Comparison of ENCODE assay signal across 8 cellular contexts in the genomic region with DNA sequence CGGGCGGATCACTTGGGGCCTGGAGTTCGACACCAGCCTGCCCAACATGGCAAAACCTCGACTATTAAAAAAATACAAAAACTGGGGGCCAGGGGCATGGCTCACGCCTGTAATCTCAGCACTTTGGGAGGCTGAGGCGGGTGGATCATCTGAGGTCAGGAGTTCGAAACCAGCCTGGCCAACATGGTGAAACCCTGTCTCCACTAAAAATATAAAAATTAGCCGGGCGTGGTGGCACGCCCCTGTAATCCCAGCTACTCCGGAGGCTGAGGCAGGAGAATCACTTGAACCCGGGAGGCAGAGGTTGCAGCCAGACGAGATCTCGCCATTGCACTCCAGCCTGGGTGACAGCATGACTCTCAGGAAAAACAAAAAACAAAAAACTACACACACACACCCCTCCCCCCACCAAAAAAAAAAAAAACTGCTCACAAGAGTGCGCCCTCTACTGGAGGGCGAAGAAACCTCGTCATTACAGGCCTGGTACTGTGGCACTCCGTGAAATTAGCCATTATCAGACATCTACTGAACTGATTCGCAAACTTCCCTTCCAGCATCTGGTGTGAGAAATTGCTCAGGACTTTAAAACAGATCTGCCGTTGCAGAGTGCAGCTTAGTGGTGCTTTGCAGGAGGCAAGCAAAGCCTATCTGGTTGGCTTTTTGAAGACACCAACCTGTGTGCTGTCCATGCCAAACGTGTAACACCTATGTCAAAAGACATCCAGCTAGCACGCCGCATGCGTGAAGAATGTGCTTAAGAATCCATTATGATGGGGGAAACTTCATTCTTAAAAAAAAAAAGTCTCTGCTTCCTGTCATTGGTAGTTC. TPM values are rescaled to one million over a fixed set of nuclear protein-coding genes. Genes with fewer than 3 reads are reported as not detected.
DNase-seq lines count a peak whose midpoint lies in the region; ATAC-seq lines count a peak whose summit lies in the region.

No MANE protein-coding gene starts in this region.

- CTCF ChIA-PET in activated naive CD4-positive, alpha-beta T cell treated with anti-CD3 and anti-CD28 coated beads for 36 hours (lab: Charles Lee): interaction anchor here (0.6 to 3.3 kb wide), 23 partner anchors 9 to 1391 kb away, joined by 3 to 31 read pairs (median 4); a partner anchor contains a TSS

- in situ Hi-C loops in G401 (cut with HindIII; ENCODE audit: low sequenced_read_pairs): no loop called here

- intact Hi-C loops in activated naive CD4-positive, alpha-beta T cell treated with anti-CD3 and anti-CD28 coated beads for 36 hours (cut with micrococcal nuclease): loop anchor here (1.0 kb wide), 3 partner anchors 9 to 175 kb away; a partner anchor contains a TSS
- intact Hi-C loops in posterior vena cava (cut with DNase I): no loop called here

- no peaks in the 10 kb centered on the region; the same call in 1 of the 2 replicates for H3K27me3 ChIP-seq in SJCRH30

- DNase-seq in G401 (ENCODE audit: low spot score): peak; percentile 66
- DNase-seq in Kasumi-1 (lab: John Stamatoyannopoulos, UW): peak; percentile 54 to 75
- peak; percentile 43 to 79 for DNase-seq in SJCRH30
- peak; percentile 61 for DNase-seq in activated naive CD4-positive, alpha-beta T cell treated with anti-CD3 and anti-CD28 coated beads for 36 hours
- DNase-seq in germinal center (ENCODE audit: low spot score): peak; percentile 22
- DNase-seq in posterior vena cava (ENCODE audit: low spot score): peak; percentile 69
- DNase-seq in D341Med (ENCODE audit: low spot score): no peak

- H3K4me3 Mint-ChIP-seq in activated naive CD4-positive, alpha-beta T cell treated with anti-CD3 and anti-CD28 coated beads for 36 hours: no peak overlapping the region

- peaks cover 5% of the 10 kb centered on the region for H3K36me3 Mint-ChIP-seq in activated naive CD4-positive, alpha-beta T cell treated with anti-CD3 and anti-CD28 coated beads for 36 hours (ENCODE audit: low read depth)

- no peak overlapping the region for H3K4me3 ChIP-seq in SJCRH30

- no peaks in the 10 kb centered on the region for H3K9me3 Mint-ChIP-seq in activated naive CD4-positive, alpha-beta T cell treated with anti-CD3 and anti-CD28 coated beads for 36 hours

- peaks cover 14% of the 10 kb centered on the region for H3K4me1 Mint-ChIP-seq in activated naive CD4-positive, alpha-beta T cell treated with anti-CD3 and anti-CD28 coated beads for 36 hours (ENCODE audit: low read depth)

- H3K27me3 Mint-ChIP-seq in activated naive CD4-positive, alpha-beta T cell treated with anti-CD3 and anti-CD28 coated beads for 36 hours (ENCODE audit: low read depth): no peaks in the 10 kb centered on the region

- no peak overlapping the region for H3K27ac ChIP-seq in SJCRH30

- H3K36me3 ChIP-seq in SJCRH30: no peaks in the 10 kb centered on the region

- no peak overlapping the region for H3K27ac Mint-ChIP-seq in activated naive CD4-positive, alpha-beta T cell treated with anti-CD3 and anti-CD28 coated beads for 36 hours

- H3K9me3 ChIP-seq in SJCRH30 (replicated peaks): no peaks in the 10 kb centered on the region

- H3K4me1 ChIP-seq in SJCRH30: peaks cover under 1% of the 10 kb centered on the region; the same call in 1 of the 2 replicates

- ATAC-seq in HG02571 (IDR thresholded peaks at IDR 0.05; ENCODE audit: unreplicated experiment): no peak

RNA-seq across cellular contexts. Expression of a gene that starts 7.7 kb away (rescaled TPM):
- 3.9 and 9.6 TPM in 2 replicates for total RNA-seq in G401 (2014; rRNA removed; shearing (Covaris generic))
- total RNA-seq in SJCRH30 (2014; rRNA removed; shearing (Covaris generic)): 6.6 and 9.7 TPM in 2 replicates
- total RNA-seq in activated naive CD4-positive, alpha-beta T cell treated with anti-CD3 and anti-CD28 coated beads for 36 hours: 10 to 100 TPM; 14.7 to 15.8 TPM
- total RNA-seq in posterior vena cava: 1 to 10 TPM; 8.5 to 9.1 TPM

RNA-seq across cellular contexts. Expression of a gene that starts 9.0 kb away (rescaled TPM):
- 17.5 and 25.9 TPM in 2 replicates for total RNA-seq in G401 (2014; rRNA removed; shearing (Covaris generic))
- total RNA-seq in SJCRH30 (2014; rRNA removed; shearing (Covaris generic)): 10.4 and 11.2 TPM in 2 replicates
- total RNA-seq in activated naive CD4-positive, alpha-beta T cell treated with anti-CD3 and anti-CD28 coated beads for 36 hours: 1 to 10 TPM; 6.3 to 7.8 TPM
- 1 to 10 TPM; 4.9 to 5.2 TPM for total RNA-seq in posterior vena cava

RNA-seq across cellular contexts. Expression of a gene that starts 11.7 kb away (rescaled TPM):
- 16.4 and 17.3 TPM in 2 replicates for total RNA-seq in G401 (2014; rRNA removed; shearing (Covaris generic))
- 19.0 and 22.3 TPM in 2 replicates for total RNA-seq in SJCRH30 (2014; rRNA removed; shearing (Covaris generic))
- total RNA-seq in activated naive CD4-positive, alpha-beta T cell treated with anti-CD3 and anti-CD28 coated beads for 36 hours: 1 to 10 TPM in 1 of 2 experiments, under 1 TPM in 1; 0.60 to 1.5 TPM
- total RNA-seq in posterior vena cava: 10 to 100 TPM; 65.6 to 81.7 TPM

RNA-seq across cellular contexts. Expression of a gene that starts 26.3 kb away (rescaled TPM):
- 112 and 138 TPM in 2 replicates for total RNA-seq in G401 (2014; rRNA removed; shearing (Covaris generic))
- total RNA-seq in SJCRH30 (2014; rRNA removed; shearing (Covaris generic)): 129 and 141 TPM in 2 replicates
- 100 to 1,000 TPM; 194 to 204 TPM for total RNA-seq in activated naive CD4-positive, alpha-beta T cell treated with anti-CD3 and anti-CD28 coated beads for 36 hours
- total RNA-seq in posterior vena cava: 10 to 100 TPM; 67.9 to 79.0 TPM

RNA-seq across cellular contexts. Expression of a gene that starts 57.2 kb away (rescaled TPM):
- not detected in 2 replicates for total RNA-seq in G401 (2014; rRNA removed; shearing (Covaris generic))
- total RNA-seq in SJCRH30 (2014; rRNA removed; shearing (Covaris generic)): not detected in 2 replicates
- not detected for total RNA-seq in activated naive CD4-positive, alpha-beta T cell treated with anti-CD3 and anti-CD28 coated beads for 36 hours
- total RNA-seq in posterior vena cava: not detected
